16 cellular contexts compared by ENCODE assay signal in genomic region chr2:165417009-165417408, GRCh38. TPM values are rescaled to one million over a fixed set of nuclear protein-coding genes. Genes with fewer than 3 reads are reported as not detected.
"Had no signal": no experiment of that assay in that cellular context is flagged by ENCODE, and none has a peak within 500 bp of the region (broad histone marks: within the 10 kb centered on the region; RNA-seq: fewer than 3 reads in every experiment).

No MANE protein-coding gene starts in this region.

- H3K27ac Mint-ChIP-seq: activated CD8-positive, alpha-beta memory T cell treated with anti-CD3 and anti-CD28 coated beads, Interleukin-2, amount 10 ng/mL, durations not matched to agents 7 days and 5 days; activated naive CD4-positive, alpha-beta T cell treated with anti-CD3 and anti-CD28 coated beads for 36 hours; activated T-helper 2 cell treated with anti-CD3 and anti-CD28 coated beads, Interferon-gamma antibody, Interleukin-2, Interleukin-4, amounts not matched to agents 10 μg/mL and 5 μg/mL and 100 μg/mL, durations not matched to agents 14 hours and 24 hours and 36 hours; T-helper 2 cell treated with Interferon-gamma antibody and Interleukin-4, amounts not matched to agents 5 μg/mL and 100 μg/mL, for 36 hours had no signal

- H3K27me3 ChIP-seq: ascending aorta, dorsolateral prefrontal cortex, esophagus muscularis mucosa, transverse colon had no signal

- H3K4me3 Mint-ChIP-seq: activated CD8-positive, alpha-beta memory T cell treated with anti-CD3 and anti-CD28 coated beads, Interleukin-2, amount 10 ng/mL, durations not matched to agents 7 days and 5 days; activated naive CD4-positive, alpha-beta T cell treated with anti-CD3 and anti-CD28 coated beads for 36 hours; T-helper 2 cell treated with Interferon-gamma antibody and Interleukin-4, amounts not matched to agents 5 μg/mL and 100 μg/mL, for 36 hours had no signal

- ATAC-seq: activated CD4-positive, CD25-positive, alpha-beta regulatory T cell treated with anti-CD3 and anti-CD28 coated beads, Interleukin-2, amount 50 U/mL, for 24 hours; activated CD8-positive, alpha-beta memory T cell treated with anti-CD3 and anti-CD28 coated beads, Interleukin-2, amount 10 ng/mL, durations not matched to agents 7 days and 5 days; left colon; sciatic nerve; stimulated activated naive CD8-positive, alpha-beta T cell treated with anti-CD3 and anti-CD28 coated beads, Interleukin-15, Interleukin-2, amounts not matched to agents 100 U/mL and 50 U/mL, for 24 hours had no signal

- H3K9me3 ChIP-seq: esophagus muscularis mucosa had no signal

- H3K36me3 Mint-ChIP-seq: activated CD8-positive, alpha-beta memory T cell treated with anti-CD3 and anti-CD28 coated beads, Interleukin-2, amount 10 ng/mL, durations not matched to agents 7 days and 5 days had no signal

- H3K4me1 ChIP-seq: ascending aorta, esophagus muscularis mucosa, transverse colon had no signal

- DNase-seq: activated CD8-positive, alpha-beta memory T cell treated with anti-CD3 and anti-CD28 coated beads, Interleukin-2, amount 10 ng/mL, durations not matched to agents 7 days and 5 days; activated naive CD4-positive, alpha-beta T cell treated with anti-CD3 and anti-CD28 coated beads for 36 hours; activated T-cell treated with anti-CD3 and anti-CD28 coated beads, Interleukin-2, amount 50 U/mL, for 1 hour; dorsolateral prefrontal cortex; left colon; midbrain; stimulated activated naive CD8-positive, alpha-beta T cell treated with anti-CD3 and anti-CD28 coated beads, Interleukin-15, Interleukin-2, amounts not matched to agents 100 U/mL and 50 U/mL, for 24 hours; transverse colon had no signal

- H3K4me1 Mint-ChIP-seq: activated CD8-positive, alpha-beta memory T cell treated with anti-CD3 and anti-CD28 coated beads, Interleukin-2, amount 10 ng/mL, durations not matched to agents 7 days and 5 days had no signal

- H3K36me3 ChIP-seq: ascending aorta, esophagus muscularis mucosa, transverse colon had no signal

- H3K4me3 ChIP-seq: ascending aorta, dorsolateral prefrontal cortex, esophagus muscularis mucosa, lung, transverse colon had no signal

RNA-seq across cellular contexts. Expression of gene CSRNP3, which starts 52.5 kb away (rescaled TPM):
- total RNA-seq: activated CD8-positive, alpha-beta memory T cell treated with anti-CD3 and anti-CD28 coated beads, Interleukin-2, amount 10 ng/mL, durations not matched to agents 7 days and 5 days; activated naive CD4-positive, alpha-beta T cell treated with anti-CD3 and anti-CD28 coated beads for 36 hours; activated T-helper 2 cell treated with anti-CD3 and anti-CD28 coated beads, Interferon-gamma antibody, Interleukin-2, Interleukin-4, amounts not matched to agents 10 μg/mL and 5 μg/mL and 100 μg/mL, durations not matched to agents 14 hours and 24 hours and 36 hours; pulmonary artery endothelial cell had no signal
